Comparison of ENCODE assay signal across 24 cellular contexts in genomic region chr1:226017070-226017469, GRCh38. TPM values are rescaled to one million over a fixed set of nuclear protein-coding genes. Genes with fewer than 3 reads are reported as not detected.
A peak's percentile ranks its signal among the peaks of the same experiment; 100 is the strongest.
DNase-seq lines count a peak whose midpoint lies in the region; ATAC-seq, FAIRE-seq and TF ChIP-seq lines count a peak whose summit lies in the region.
"Had no signal": no experiment of that assay in that cellular context is flagged by ENCODE, and none has a peak within 500 bp of the region (broad histone marks: within the 10 kb centered on the region; RNA-seq: fewer than 3 reads in every experiment).

No MANE protein-coding gene starts in this region.

- TF ChIP-seq RAD21 in IMR-90 (IDR thresholded peaks at IDR 0.05; ENCODE audit: low read length) (no peak), H1 (IDR thresholded peaks at IDR 0.05 in 1 of 2, conservative IDR thresholded peaks at IDR 0.05 in 1 of 2; ENCODE audit: low read depth in 2 of 2, low read length in 2 of 2) (no peak)

- 50% methylated on average over 1 of the region's 6 CpGs; no CpG with 5 or more reads in 1 of the 2 experiments for WGBS in IMR-90 (ENCODE audit: extremely low coverage in 2 of 2, insufficient read length in 1 of 2), 2 experiments
- WGBS in H1 (ENCODE audit: extremely low coverage in 1 of 2, insufficient coverage in 1 of 2, insufficient read length in 1 of 2, insufficient replicate concordance in 2 of 2, low coverage in 1 of 2, low lambda C conversion rate in 2 of 2, missing lambda C conversion rate in 1 of 2), 2 experiments = 83% methylated on average over 6 of the region's 6 CpGs; no CpG with 5 or more reads in 1 of the 2 experiments

- H3K4ac ChIP-seq in IMR-90 (ENCODE audit: low read depth, low read length) = no peak overlapping the region
- peak overlapping the region; percentile 11 for H3K4ac ChIP-seq in H1 (replicated peaks; ENCODE audit: insufficient read length, low read depth, low read length)

- H3K4me1 ChIP-seq in IMR-90 (ENCODE audit: control insufficient read depth, insufficient read depth, low read length) = no peaks in the 10 kb centered on the region
- no peaks in the 10 kb centered on the region for H3K4me1 ChIP-seq in H1 (replicated peaks in 1 of 4; ENCODE audit: control insufficient read depth in 3 of 4, insufficient read depth in 4 of 4, low read length in 3 of 4)
- H3K4me1 ChIP-seq in mucosa of descending colon (ENCODE audit: low read depth) = peaks cover 17% of the 10 kb centered on the region
- no peaks in the 10 kb centered on the region for H3K4me1 ChIP-seq in Peyer's patch

- H2BK120ac ChIP-seq in IMR-90 (ENCODE audit: low read depth, low read length) = no peak overlapping the region
- H2BK120ac ChIP-seq in H1 (replicated peaks; ENCODE audit: low read depth, low read length) = no peak overlapping the region

- H2BK15ac ChIP-seq in IMR-90 (ENCODE audit: low read depth, low read length) (no peak overlapping the region), H1 (ENCODE audit: low read length) (no peak overlapping the region)

- H3K23ac ChIP-seq in IMR-90 (ENCODE audit: low read depth, low read length) (no peak overlapping the region), H1 (ENCODE audit: insufficient read length) (no peak overlapping the region)

- no peaks in the 10 kb centered on the region for H3K79me1 ChIP-seq in IMR-90 (ENCODE audit: low read depth in 1 of 2, low read length in 2 of 2)
- H3K79me1 ChIP-seq in H1 (ENCODE audit: low read depth, low read length) = no peaks in the 10 kb centered on the region

- H4K8ac ChIP-seq in IMR-90 (ENCODE audit: low read depth in 2 of 2, low read length in 2 of 2) (no peak overlapping the region), H1 (ENCODE audit: extremely low read depth, insufficient read depth, low read length) (peak overlapping the region; percentile 41; the same call in 1 of the 2 replicates)

- H3K4me3 Mint-ChIP-seq in natural killer cell treated with Interleukin-12 subunit alpha and Interleukin-12 subunit beta and Interleukin-15 and Interleukin-18, amount 100 ng/mL, for 72 hours = no peak overlapping the region
- H3K4me3 Mint-ChIP-seq: CD4-positive, alpha-beta T cell had no signal

- no peak overlapping the region for H3K27ac ChIP-seq in IMR-90 (ENCODE audit: insufficient read depth, low read length)
- H3K27ac ChIP-seq in H1 (ENCODE audit: low read depth, low read length) = no peak overlapping the region
- H3K27ac ChIP-seq in Peyer's patch = no peak overlapping the region
- H3K27ac ChIP-seq: BLaER1 treated with 17β-estradiol and CSF1 and Interleukin-3, amounts not matched to agents 10 nM and 100 nM had no signal

- in situ Hi-C loops in G401 (cut with HindIII; ENCODE audit: low sequenced_read_pairs) (no loop called here), IMR-90 (cut with MboI; ENCODE audit: low sequenced_read_pairs) (no loop called here)

- H2AK5ac ChIP-seq in IMR-90 (ENCODE audit: low read depth, low read length) (no peak overlapping the region), H1 (ENCODE audit: low read depth, low read length) (no peak overlapping the region)

- H3K9me3 ChIP-seq in IMR-90 (ENCODE audit: control insufficient read depth, insufficient read depth, low read length) (no peaks in the 10 kb centered on the region), H1 (ENCODE audit: insufficient read depth in 2 of 2, low read depth in 1 of 2, low read length in 1 of 2) (no peaks in the 10 kb centered on the region), mucosa of descending colon (no peaks in the 10 kb centered on the region), Peyer's patch (no peaks in the 10 kb centered on the region)
- H3K9me3 ChIP-seq: BLaER1 treated with 17β-estradiol and CSF1 and Interleukin-3, amounts not matched to agents 10 nM and 100 nM had no signal

- H3K27ac Mint-ChIP-seq in natural killer cell treated with Interleukin-12 subunit alpha and Interleukin-12 subunit beta and Interleukin-15 and Interleukin-18, amount 100 ng/mL, for 72 hours = no peak overlapping the region
- H3K27ac Mint-ChIP-seq: CD4-positive, alpha-beta T cell had no signal

- H2AFZ ChIP-seq in IMR-90 (replicated peaks; ENCODE audit: low read length, poor library complexity) = peak overlapping the region; percentile 3
- H2AFZ ChIP-seq in H1 (ENCODE audit: low read length) = 0 out of 2 replicates have a peak overlapping the region, but pooled peaks have one; percentile 47

- H3K56ac ChIP-seq in IMR-90 (ENCODE audit: extremely low read depth, insufficient read depth, low read length) = no peak overlapping the region
- no peak overlapping the region for H3K56ac ChIP-seq in H1 (replicated peaks; ENCODE audit: insufficient read length, low read depth, low read length)

- no peaks in the 10 kb centered on the region for H3K36me3 Mint-ChIP-seq in natural killer cell treated with Interleukin-12 subunit alpha and Interleukin-12 subunit beta and Interleukin-15 and Interleukin-18, amount 100 ng/mL, for 72 hours

- H3K36me3 ChIP-seq in IMR-90 (ENCODE audit: control insufficient read depth, insufficient read depth, low read length) = no peaks in the 10 kb centered on the region
- H3K36me3 ChIP-seq in H1 (ENCODE audit: control insufficient read depth in 2 of 4, insufficient read depth in 4 of 4, low read length in 3 of 4) = no peaks in the 10 kb centered on the region
- no peaks in the 10 kb centered on the region for H3K36me3 ChIP-seq in mucosa of descending colon (ENCODE audit: low read depth)
- no peaks in the 10 kb centered on the region for H3K36me3 ChIP-seq in Peyer's patch
- H3K36me3 ChIP-seq: BLaER1 treated with 17β-estradiol and CSF1 and Interleukin-3, amounts not matched to agents 10 nM and 100 nM had no signal

- no peak overlapping the region for H3K4me3 ChIP-seq in IMR-90 (ENCODE audit: insufficient read depth, low read depth, low read length)
- H3K4me3 ChIP-seq in H1 (ENCODE audit: extremely low read depth in 1 of 4, insufficient read depth in 2 of 4, low read depth in 3 of 4, low read length in 4 of 4) = no peak overlapping the region
- no peak overlapping the region for H3K4me3 ChIP-seq in mucosa of descending colon
- no peak overlapping the region for H3K4me3 ChIP-seq in Peyer's patch
- H3K4me3 ChIP-seq: BLaER1 treated with 17β-estradiol and CSF1 and Interleukin-3, amounts not matched to agents 10 nM and 100 nM had no signal

- TF ChIP-seq POLR2A in IMR-90 (IDR thresholded peaks at IDR 0.05; ENCODE audit: low read depth, low read length) = no peak
- TF ChIP-seq POLR2A in H1 (IDR thresholded peaks at IDR 0.05; ENCODE audit: control extremely low read depth in 1 of 2, low read depth in 2 of 2, low read length in 2 of 2) = no peak
- no peak for TF ChIP-seq POLR2A in Peyer's patch (IDR thresholded peaks at IDR 0.05)

- no peak overlapping the region for H4K5ac ChIP-seq in IMR-90 (ENCODE audit: low read depth, low read length)
- H4K5ac ChIP-seq in H1 (ENCODE audit: insufficient read length, low read depth, low read length) = no peak overlapping the region

- POLR2A ChIA-PET in IMR-90 (lab: Charles Lee; ENCODE audit: unreplicated experiment) (no interaction called here), H1 (lab: Charles Lee; ENCODE audit: partially characterized antibody) (interaction anchor here (1.2 to 1.6 kb wide), 2 partner anchors 45 to 48 kb away, joined by 3 to 6 read pairs; partner anchors contain the start of gene H3-3A)

- H3K4me2 ChIP-seq in IMR-90 (ENCODE audit: low read depth, low read length) (no peak overlapping the region), H1 (ENCODE audit: insufficient read depth in 1 of 2, low read depth in 2 of 2, low read length in 2 of 2) (no peak overlapping the region)

- H3K27me3 Mint-ChIP-seq in natural killer cell treated with Interleukin-12 subunit alpha and Interleukin-12 subunit beta and Interleukin-15 and Interleukin-18, amount 100 ng/mL, for 72 hours = peaks cover 2 to 18% of the 10 kb centered on the region in 2 donors
- H3K27me3 Mint-ChIP-seq: CD4-positive, alpha-beta T cell had no signal

- H3K18ac ChIP-seq in IMR-90 (ENCODE audit: low read depth, low read length) (no peak overlapping the region), H1 (ENCODE audit: extremely low read depth, low read length) (no peak overlapping the region)

- no peaks in the 10 kb centered on the region for H3K9me1 ChIP-seq in IMR-90 (ENCODE audit: insufficient read depth, low read length)

- H3K9me3 Mint-ChIP-seq in natural killer cell treated with Interleukin-12 subunit alpha and Interleukin-12 subunit beta and Interleukin-15 and Interleukin-18, amount 100 ng/mL, for 72 hours = no peaks in the 10 kb centered on the region
- H3K9me3 Mint-ChIP-seq: CD4-positive, alpha-beta T cell had no signal

- BruUV-seq in IMR-90 (replicated peaks; lab: Mats Ljungman, UMichigan) = no TSS peak

- intact Hi-C loops in IMR-90 (cut with micrococcal nuclease) = no loop called here
- intact Hi-C loops in mucosa of descending colon (cut with DNase I, micrococcal nuclease) = no loop called here

- no peak overlapping the region for H2BK20ac ChIP-seq in IMR-90 (ENCODE audit: low read depth, low read length)
- no peak overlapping the region for H2BK20ac ChIP-seq in H1 (ENCODE audit: low read length)

- no peak overlapping the region for H2BK5ac ChIP-seq in IMR-90 (ENCODE audit: low read depth, low read length, poor library complexity, severe bottlenecking)
- no peak overlapping the region for H2BK5ac ChIP-seq in H1 (ENCODE audit: low read depth, low read length)

- H3K23me2 ChIP-seq in H1 (ENCODE audit: low read depth, low read length) = no peaks in the 10 kb centered on the region

- CTCF ChIA-PET in IMR-90 (lab: Yijun Ruan, JAX) (no interaction called here), H1 (lab: Charles Lee; ENCODE audit: partially characterized antibody) (no interaction called here)

- no peaks in the 10 kb centered on the region for H4K20me1 ChIP-seq in IMR-90 (ENCODE audit: insufficient read depth, low read length)
- H4K20me1 ChIP-seq in H1 (replicated peaks in 1 of 2; ENCODE audit: control insufficient read depth in 1 of 2, insufficient read depth in 2 of 2, low read length in 2 of 2) = no peaks in the 10 kb centered on the region
- H4K20me1 ChIP-seq: BLaER1 treated with 17β-estradiol and CSF1 and Interleukin-3, amounts not matched to agents 10 nM and 100 nM had no signal

- TF ChIP-seq CTCF in IMR-90 (conservative IDR thresholded peaks at IDR 0.05; ENCODE audit: low read depth, low read length) (no peak), H1 (IDR thresholded peaks at IDR 0.05; ENCODE audit: control extremely low read depth in 1 of 3, insufficient read depth in 1 of 3, low read depth in 1 of 3, low read length in 3 of 3) (no peak), mucosa of descending colon (IDR thresholded peaks at IDR 0.05) (no peak), Peyer's patch (IDR thresholded peaks at IDR 0.05) (no peak)

- H4K91ac ChIP-seq in IMR-90 (ENCODE audit: insufficient read depth, low read depth, low read length) (no peak overlapping the region), H1 (replicated peaks; ENCODE audit: insufficient read length, low read length) (no peak overlapping the region)

- H3K4me1 Mint-ChIP-seq in natural killer cell treated with Interleukin-12 subunit alpha and Interleukin-12 subunit beta and Interleukin-15 and Interleukin-18, amount 100 ng/mL, for 72 hours (ENCODE audit: low read depth in 2 of 2) = no peaks in the 10 kb centered on the region

- ATAC-seq in IMR-90 (ENCODE audit: low read depth) (no peak), mucosa of descending colon (no peak)
- ATAC-seq in natural killer cell treated with Interleukin-12 subunit alpha and Interleukin-12 subunit beta and Interleukin-15 and Interleukin-18, amount 100 ng/mL, for 72 hours = no peak

- no peak for FAIRE-seq in H1 (lab: Jason Lieb, UNC)
- FAIRE-seq: A204.1, D721Med had no signal

- dilution Hi-C loops in IMR-90 (cut with HindIII; ENCODE audit: low sequenced_read_pairs, unreplicated experiment) = no loop called here

- peak; percentile 17 for DNase-seq in G401 (ENCODE audit: low spot score)
- DNase-seq in IMR-90 = no peak
- DNase-seq in UCSD-AML1 (lab: John Stamatoyannopoulos, UW; ENCODE audit: unreplicated experiment) = peak; percentile 45
- no peak for DNase-seq in H1 (ENCODE audit: low read depth in 1 of 2, low spot score in 2 of 2)
- no peak for DNase-seq in mucosa of descending colon
- DNase-seq in SW480 (ENCODE audit: low spot score) = no peak
- DNase-seq in natural killer cell treated with Interleukin-12 subunit alpha and Interleukin-12 subunit beta and Interleukin-15 and Interleukin-18, amount 100 ng/mL, for 72 hours (ENCODE audit: low spot score) = no peak
- no peak for DNase-seq in Peyer's patch
- DNase-seq: CD4-positive, alpha-beta T cell; KG1; MM.1S; NCI-H1048; NCI-H1417; NCI-H187; NCI-H2081 treated with DMSO at 0.1 percent for 48 hours; NCI-H2171; NCI-H226; NCI-H510A; NCI-H69; NK-92 treated with Interleukin-12 subunit alpha and Interleukin-12 subunit beta, amount 100 ng/mL, for 24 hours; SHP77 treated with DMSO at 0.1 percent for 48 hours had no signal

- no peak overlapping the region for H3K9ac ChIP-seq in IMR-90 (ENCODE audit: low read depth, low read length)
- no peak overlapping the region for H3K9ac ChIP-seq in H1 (replicated peaks in 1 of 4; ENCODE audit: extremely low read depth in 1 of 4, low read depth in 3 of 4, low read length in 3 of 4)
- H3K9ac ChIP-seq: BLaER1 treated with 17β-estradiol and CSF1 and Interleukin-3, amounts not matched to agents 10 nM and 100 nM had no signal

- H3K27me3 ChIP-seq in IMR-90 (ENCODE audit: control insufficient read depth, insufficient read depth, low read length) = peaks cover 23% of the 10 kb centered on the region
- no peaks in the 10 kb centered on the region for H3K27me3 ChIP-seq in H1 (replicated peaks in 1 of 4; ENCODE audit: control insufficient read depth in 3 of 4, extremely low read depth in 1 of 4, insufficient read depth in 3 of 4, low read length in 3 of 4)
- H3K27me3 ChIP-seq in Peyer's patch = no peaks in the 10 kb centered on the region
- H3K27me3 ChIP-seq: BLaER1 treated with 17β-estradiol and CSF1 and Interleukin-3, amounts not matched to agents 10 nM and 100 nM had no signal

- H3K79me2 ChIP-seq in H1 (ENCODE audit: control insufficient read depth in 1 of 2, insufficient read depth in 2 of 2, low read length in 2 of 2) = no peaks in the 10 kb centered on the region

- H3K14ac ChIP-seq in IMR-90 (replicated peaks; ENCODE audit: low read depth, low read length) (no peak overlapping the region), H1 (ENCODE audit: insufficient read length) (no peak overlapping the region)

- peak overlapping the region; percentile 44 for H2AK9ac ChIP-seq in IMR-90 (replicated peaks; ENCODE audit: low read depth, low read length, poor library complexity)

- TF ChIP-seq EP300 in H1 (IDR thresholded peaks at IDR 0.05; ENCODE audit: borderline replicate concordance in 1 of 2, low read depth in 2 of 2, low read length in 2 of 2) = no peak

- H2BK12ac ChIP-seq in H1 (ENCODE audit: low read depth, low read length) = no peak overlapping the region

RNA-seq across cellular contexts. Expression of gene SDE2, which starts 17.9 kb away (rescaled TPM):
- total RNA-seq in G401 (2014; rRNA removed; shearing (Covaris generic)) = 13.5 and 22.1 TPM in 2 replicates
- total RNA-seq in IMR-90 (2012; rRNA removed) (14.7 and 29.4 TPM in 2 replicates), mucosa of descending colon (10 to 100 TPM; 14.1 to 21.0 (median 15.0) TPM), Peyer's patch (10 to 100 TPM; 10.9 to 22.3 (median 15.8) TPM)
- polyA plus RNA-seq in IMR-90 (2012; rRNA removed) (7.2 and 8.5 TPM in 2 replicates), H1 (2011; rRNA removed) (8.0 and 8.5 TPM in 2 replicates)
- 2.4 and 3.4 TPM in 2 replicates for polyA plus RNA-seq in IMR-90 (2012; cell fraction: cytosol; rRNA removed)
- 2.5 and 11.2 TPM in 2 replicates for polyA plus RNA-seq in IMR-90 (2012; cell fraction: nucleus; rRNA removed; ENCODE audit: low replicate concordance)
- total RNA-seq in H1 (2021; fragmentation: NEBNext Ultra II Directional; extraction: Animal tissue kit (Norgen Biotek cat#: 25700)) = 16.5 and 16.7 TPM in 2 replicates
- 11.6 TPM for polyA plus RNA-seq in H1 (2011; cell fraction: cytosol; rRNA removed)
- polyA plus RNA-seq in H1 (2011; cell fraction: nucleus; rRNA removed) = 3.6 TPM
- 6.6 to 8.3 TPM (median 6.7 TPM) in 4 replicates for polyA plus RNA-seq in H1 (2012, experiment 1 of 2)
- 2.2 TPM for polyA plus RNA-seq in H1 (2012, experiment 2 of 2)
- polyA plus RNA-seq in H1 (2013, experiment 1 of 2) = 7.0 TPM
- polyA plus RNA-seq in H1 (2013, experiment 2 of 2) = 7.1 TPM
- polyA minus RNA-seq in H1 (2011; rRNA and poly(A)+ RNA removed) = 7.5 and 7.9 TPM in 2 replicates
- 8.1 TPM for polyA minus RNA-seq in H1 (2011; cell fraction: cytosol; rRNA and poly(A)+ RNA removed)
- polyA minus RNA-seq in H1 (2011; cell fraction: nucleus; rRNA and poly(A)+ RNA removed) = 7.5 TPM
- 10 to 100 TPM; 25.5 to 30.4 TPM for total RNA-seq in natural killer cell treated with Interleukin-12 subunit alpha and Interleukin-12 subunit beta and Interleukin-15 and Interleukin-18, amount 100 ng/mL, for 72 hours

RNA-seq across cellular contexts. Expression of gene H3-3A, which starts 45.4 kb away (rescaled TPM):
- total RNA-seq in G401 (2014; rRNA removed; shearing (Covaris generic)) = 250 and 310 TPM in 2 replicates
- total RNA-seq in IMR-90 (2012; rRNA removed) = 171 and 188 TPM in 2 replicates
- 253 and 256 TPM in 2 replicates for polyA plus RNA-seq in IMR-90 (2012; rRNA removed)
- polyA plus RNA-seq in IMR-90 (2012; cell fraction: cytosol; rRNA removed) = 141 and 209 TPM in 2 replicates
- 46.9 and 78.7 TPM in 2 replicates for polyA plus RNA-seq in IMR-90 (2012; cell fraction: nucleus; rRNA removed; ENCODE audit: low replicate concordance)
- total RNA-seq in H1 (2021; fragmentation: NEBNext Ultra II Directional; extraction: Animal tissue kit (Norgen Biotek cat#: 25700)) = 1,213 and 1,223 TPM in 2 replicates
- 760 and 1,157 TPM in 2 replicates for polyA plus RNA-seq in H1 (2011; rRNA removed)
- polyA plus RNA-seq in H1 (2011; cell fraction: cytosol; rRNA removed) = 1,155 TPM
- 408 TPM for polyA plus RNA-seq in H1 (2011; cell fraction: nucleus; rRNA removed)
- 555 to 853 TPM (median 714 TPM) in 4 replicates for polyA plus RNA-seq in H1 (2012, experiment 1 of 2)
- polyA plus RNA-seq in H1 (2012, experiment 2 of 2) = 650 TPM
- 1,534 TPM for polyA plus RNA-seq in H1 (2013, experiment 1 of 2)
- polyA plus RNA-seq in H1 (2013, experiment 2 of 2) = 1,619 TPM
- 222 and 228 TPM in 2 replicates for polyA minus RNA-seq in H1 (2011; rRNA and poly(A)+ RNA removed)
- 287 TPM for polyA minus RNA-seq in H1 (2011; cell fraction: cytosol; rRNA and poly(A)+ RNA removed)
- polyA minus RNA-seq in H1 (2011; cell fraction: nucleus; rRNA and poly(A)+ RNA removed) = 109 TPM
- total RNA-seq in mucosa of descending colon = 100 to 1,000 TPM; 466 to 839 (median 627) TPM
- total RNA-seq in natural killer cell treated with Interleukin-12 subunit alpha and Interleukin-12 subunit beta and Interleukin-15 and Interleukin-18, amount 100 ng/mL, for 72 hours = 100 to 1,000 TPM; 174 to 259 TPM
- 100 to 1,000 TPM; 202 to 340 (median 291) TPM for total RNA-seq in Peyer's patch

Comparison
In these comparisons a context has a peak if more than half of its experiments do, and no peak if none do; other contexts are left out.
1. DNase-seq: peak in G401 (single experiment) and UCSD-AML1 (single experiment); none in IMR-90 (single experiment), H1 (0 of 2), mucosa of descending colon (0 of 3), SW480 (single experiment), natural killer cell treated with Interleukin-12 subunit alpha and Interleukin-12 subunit beta and Interleukin-15 and Interleukin-18, amount 100 ng/mL, for 72 hours (single experiment) and Peyer's patch (0 of 3).